8 cellular contexts compared by ENCODE assay signal in genomic region chr11:15258433-15259350, GRCh38.
A peak's percentile ranks its signal among the peaks of the same experiment; 100 is the strongest.
DNase-seq lines count a peak whose midpoint lies in the region; ATAC-seq and TF ChIP-seq lines count a peak whose summit lies in the region.

No MANE protein-coding gene starts in this region.

- H3K27me3 ChIP-seq in tibial artery: no peaks in the 10 kb centered on the region

- POLR2A ChIA-PET in RWPE1 (lab: Yijun Ruan, JAX; ENCODE audit: low non-redundant PET): no interaction called here

- H3K27me3 Mint-ChIP-seq in effector memory CD8-positive, alpha-beta T cell: peaks cover 20 to 23% of the 10 kb centered on the region in 2 donors

- intact Hi-C loops in tibial artery (cut with DNase I; ENCODE audit: low total_unique reads): no loop called here

- no peak overlapping the region for H3K27ac ChIP-seq in RWPE1
- no peak overlapping the region for H3K27ac ChIP-seq in tibial artery

- H3K4me1 ChIP-seq in tibial artery: no peaks in the 10 kb centered on the region

- DNase-seq in RWPE1 (ENCODE audit: low spot score): peak; percentile 18
- peak; percentile 86 for DNase-seq in kidney tubule cell (ENCODE audit: low spot score)
- no peak for DNase-seq in tibial artery
- no peak for DNase-seq in effector memory CD8-positive, alpha-beta T cell
- DNase-seq in NCI-H226: no peak

- no peak overlapping the region for H3K4me3 ChIP-seq in tibial artery

- no peak overlapping the region for H3K27ac Mint-ChIP-seq in effector memory CD8-positive, alpha-beta T cell

- no peaks in the 10 kb centered on the region for H3K36me3 Mint-ChIP-seq in effector memory CD8-positive, alpha-beta T cell (ENCODE audit: insufficient read depth)

- TF ChIP-seq CTCF in RWPE1 (conservative IDR thresholded peaks at IDR 0.05; ENCODE audit: low read depth): no peak
- TF ChIP-seq CTCF in tibial artery (IDR thresholded peaks at IDR 0.05): no peak

- CTCF ChIA-PET in RWPE1 (lab: Yijun Ruan, JAX): interaction anchor here (0.6 to 1.4 kb wide), 2 partner anchors 350 to 498 kb away, joined by 3 to 6 read pairs; no protein-coding TSS in a partner anchor

- H3K4me1 Mint-ChIP-seq in effector memory CD8-positive, alpha-beta T cell (ENCODE audit: low read depth in 2 of 2): no peaks in the 10 kb centered on the region

- no peaks in the 10 kb centered on the region for H3K36me3 ChIP-seq in tibial artery

- no peaks in the 10 kb centered on the region for H3K9me3 Mint-ChIP-seq in effector memory CD8-positive, alpha-beta T cell

- H3K9me3 ChIP-seq in tibial artery: no peaks in the 10 kb centered on the region

- peak; percentile 65 for ATAC-seq in GM18858 (IDR thresholded peaks at IDR 0.05; ENCODE audit: unreplicated experiment)
- peak; percentile 66 for ATAC-seq in HG03571 (IDR thresholded peaks at IDR 0.05; ENCODE audit: unreplicated experiment)
- ATAC-seq in HG02610 (IDR thresholded peaks at IDR 0.05; ENCODE audit: unreplicated experiment): no peak
- ATAC-seq in effector memory CD8-positive, alpha-beta T cell (replicated peaks): no peak

- no peak overlapping the region for H3K4me3 Mint-ChIP-seq in effector memory CD8-positive, alpha-beta T cell

Comparison
In these comparisons a context has a peak if more than half of its experiments do, and no peak if none do; other contexts are left out.
1. ATAC-seq: peak in GM18858 (single experiment) and HG03571 (single experiment); none in HG02610 (single experiment) and effector memory CD8-positive, alpha-beta T cell (single experiment).
2. DNase-seq: peak in RWPE1 (single experiment) and kidney tubule cell (single experiment); none in tibial artery (0 of 2), effector memory CD8-positive, alpha-beta T cell (0 of 3) and NCI-H226 (single experiment).